ENCODE assay signal across 22 cellular contexts in the genomic region with DNA sequence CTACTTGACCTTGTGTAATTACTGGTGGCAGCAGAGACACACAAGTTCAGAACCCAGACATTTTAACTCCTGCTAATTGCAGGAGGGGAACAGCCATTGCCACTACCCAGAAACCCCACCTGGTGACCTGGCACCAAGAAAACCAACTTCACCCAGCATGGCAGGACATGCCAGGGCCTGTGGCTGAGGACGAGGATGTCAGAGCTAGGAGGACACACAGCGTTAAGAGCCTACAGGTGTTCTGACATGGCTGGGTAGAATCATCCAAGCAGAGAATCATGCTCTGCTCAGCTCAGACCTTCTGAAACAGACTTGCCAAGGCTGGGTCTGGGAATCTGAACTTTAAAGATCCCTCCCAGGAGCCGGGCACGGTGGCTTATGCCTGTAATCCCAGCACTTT. TPM values are rescaled to one million over a fixed set of nuclear protein-coding genes. Genes with fewer than 3 reads are reported as not detected.
A peak's percentile ranks its signal among the peaks of the same experiment; 100 is the strongest.
DNase-seq lines count a peak whose midpoint lies in the region; ATAC-seq and TF ChIP-seq lines count a peak whose summit lies in the region.
"Had no signal": no experiment of that assay in that cellular context is flagged by ENCODE, and none has a peak within 500 bp of the region (broad histone marks: within the 10 kb centered on the region; RNA-seq: fewer than 3 reads in every experiment).

No MANE protein-coding gene starts in this region.

- H3K9me3 ChIP-seq in neural progenitor cell (ENCODE audit: low read depth), result no peaks in the 10 kb centered on the region
- H3K9me3 ChIP-seq: breast epithelium, left lung, Peyer's patch, thyroid gland had no signal

- H3K9ac ChIP-seq in neural progenitor cell, result no peak overlapping the region
- H3K9ac ChIP-seq: GM23248, parathyroid adenoma had no signal

- H3K27ac ChIP-seq in substantia nigra (ENCODE audit: low read depth, low read length, poor library complexity, severe bottlenecking) (peak overlapping the region; percentile 47), neural progenitor cell (no peak overlapping the region)
- H3K27ac ChIP-seq: epithelial cell of prostate, GM23248, left lung, parathyroid adenoma, thyroid gland had no signal

- no peak overlapping the region for H3K4me3 ChIP-seq in neural progenitor cell
- H3K4me3 ChIP-seq: breast epithelium, GM23248, left lung, Peyer's patch, smooth muscle cell, thyroid gland had no signal

- TF ChIP-seq CTCF in neural progenitor cell (IDR thresholded peaks at IDR 0.05), result no peak

- no peaks in the 10 kb centered on the region for H3K4me1 ChIP-seq in neural progenitor cell
- H3K4me1 ChIP-seq: breast epithelium had no signal

- H3K27me3 ChIP-seq in neural progenitor cell, result no peaks in the 10 kb centered on the region
- H3K27me3 ChIP-seq: breast epithelium, left lung, Peyer's patch, thyroid gland had no signal

- no peak overlapping the region for H3K27ac Mint-ChIP-seq in activated naive CD4-positive, alpha-beta T cell treated with anti-CD3 and anti-CD28 coated beads, Interleukin-2, amount 50 U/mL, for 72 hours
- H3K27ac Mint-ChIP-seq in neural progenitor cell, result no peak overlapping the region

- peak; percentile 40 to 65 for DNase-seq in NCI-H187 (lab: John Stamatoyannopoulos, UW)
- DNase-seq in NCI-H187 treated with DMSO at 0.1 percent for 48 hours (lab: John Stamatoyannopoulos, UW), result no peak
- DNase-seq in NCI-H510A (lab: John Stamatoyannopoulos, UW), result peak; percentile 41
- no peak for DNase-seq in substantia nigra (lab: John Stamatoyannopoulos, UW)
- no peak for DNase-seq in activated gamma-delta T cell (lab: John Stamatoyannopoulos, UW)
- DNase-seq in activated naive CD4-positive, alpha-beta T cell treated with anti-CD3 and anti-CD28 coated beads, Interleukin-2, amount 50 U/mL, for 72 hours (ENCODE audit: low spot score in 2 of 2), result no peak
- DNase-seq in neural progenitor cell (ENCODE audit: low spot score), result no peak
- DNase-seq: activated CD4-positive, CD25-positive, alpha-beta regulatory T cell treated with anti-CD3 and anti-CD28 coated beads, Interleukin-2, amount 50 U/mL, for 72 hours; activated CD8-positive, alpha-beta memory T cell treated with anti-CD3 and anti-CD28 coated beads for 24 hours; dermis blood vessel endothelial cell; DND-41; Peyer's patch; stimulated activated CD4-positive, alpha-beta T cell treated with anti-CD3 and anti-CD28 coated beads, Interleukin-4, amount 100 ng/mL, for 4 hours; T-helper 9 cell had no signal

- no peaks in the 10 kb centered on the region for H3K36me3 Mint-ChIP-seq in activated naive CD4-positive, alpha-beta T cell treated with anti-CD3 and anti-CD28 coated beads, Interleukin-2, amount 50 U/mL, for 72 hours
- no peaks in the 10 kb centered on the region for H3K36me3 Mint-ChIP-seq in neural progenitor cell

- H3K4me1 Mint-ChIP-seq in neural progenitor cell, result peaks cover 2% of the 10 kb centered on the region

- H3K79me2 ChIP-seq in neural progenitor cell (ENCODE audit: low read depth), result no peaks in the 10 kb centered on the region

- no peak overlapping the region for H3K4me3 Mint-ChIP-seq in neural progenitor cell

- peak; percentile 86 for ATAC-seq in esophagus mucosa
- no peak for ATAC-seq in activated naive CD4-positive, alpha-beta T cell treated with anti-CD3 and anti-CD28 coated beads, Interleukin-2, amount 50 U/mL, for 72 hours

- no peaks in the 10 kb centered on the region for H4K20me1 ChIP-seq in neural progenitor cell (ENCODE audit: low read depth)

- no peak overlapping the region for H3K4me2 ChIP-seq in neural progenitor cell
- H3K4me2 ChIP-seq: smooth muscle cell had no signal

- H3K9me3 Mint-ChIP-seq in activated naive CD4-positive, alpha-beta T cell treated with anti-CD3 and anti-CD28 coated beads, Interleukin-2, amount 50 U/mL, for 72 hours, result no peaks in the 10 kb centered on the region
- H3K9me3 Mint-ChIP-seq in neural progenitor cell, result no peaks in the 10 kb centered on the region

- no peak overlapping the region for H2AFZ ChIP-seq in neural progenitor cell (replicated peaks)
- H2AFZ ChIP-seq: GM23248, parathyroid adenoma had no signal

- H3K27me3 Mint-ChIP-seq in neural progenitor cell (ENCODE audit: insufficient read depth, low read depth), result no peaks in the 10 kb centered on the region

- H3K36me3 ChIP-seq in neural progenitor cell, result no peaks in the 10 kb centered on the region
- H3K36me3 ChIP-seq: breast epithelium, left lung, Peyer's patch, thyroid gland had no signal

- H3F3A ChIP-seq in neural progenitor cell (ENCODE audit: low read depth), result no peaks in the 10 kb centered on the region

RNA-seq across cellular contexts. Expression of a gene that starts 11.7 kb away (rescaled TPM):
- total RNA-seq in esophagus mucosa, result not detected
- not detected for total RNA-seq in activated naive CD4-positive, alpha-beta T cell treated with anti-CD3 and anti-CD28 coated beads, Interleukin-2, amount 50 U/mL, for 72 hours
- 0.12 and 0.17 TPM in 2 replicates for total RNA-seq in neural progenitor cell (ENCODE audit: low replicate concordance)
- total RNA-seq: GM23248, Peyer's patch, smooth muscle cell, thyroid gland had no signal

Comparison
In these comparisons a context has a peak if more than half of its experiments do, and no peak if none do; other contexts are left out.
1. DNase-seq: peak in NCI-H187 (2 of 2) and NCI-H510A (single experiment); none in NCI-H187 treated with DMSO at 0.1 percent for 48 hours (single experiment), substantia nigra (0 of 49), activated gamma-delta T cell (single experiment), activated naive CD4-positive, alpha-beta T cell treated with anti-CD3 and anti-CD28 coated beads, Interleukin-2, amount 50 U/mL, for 72 hours (0 of 2) and neural progenitor cell (single experiment).